ENCODE assay signal across 3 cellular contexts in the genomic region with DNA sequence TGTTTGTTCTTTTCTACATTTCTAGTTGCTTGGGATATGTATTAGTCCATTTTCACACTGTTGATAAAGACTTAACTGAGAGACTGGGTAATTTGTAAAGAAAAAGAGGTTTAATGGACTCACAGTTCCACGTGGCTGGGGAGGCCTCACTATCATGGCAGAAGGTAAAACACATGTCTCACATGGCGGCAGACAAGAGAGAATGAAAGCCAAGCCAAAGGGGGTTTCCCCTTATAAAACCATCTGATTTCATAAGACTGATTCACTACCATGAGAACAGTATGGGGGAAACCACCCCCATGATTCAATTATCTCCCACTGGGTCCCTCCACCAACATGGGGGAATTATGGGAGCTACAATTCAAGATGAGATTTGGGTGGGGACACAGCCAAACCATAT. TPM values are rescaled to one million over a fixed set of nuclear protein-coding genes. Genes with fewer than 3 reads are reported as not detected.
"Had no signal": no experiment of that assay in that cellular context is flagged by ENCODE, and none has a peak within 500 bp of the region (broad histone marks: within the 10 kb centered on the region; RNA-seq: fewer than 3 reads in every experiment).

No MANE protein-coding gene starts in this region.

RNA-seq across cellular contexts. Expression of a gene that starts 21.0 kb away (rescaled TPM):
- total RNA-seq: HT1080, K562, M059J had no signal
- polyA plus RNA-seq: K562 had no signal
